15 cellular contexts compared by ENCODE assay signal in genomic region chr21:42992943-42993712, GRCh38. TPM values are rescaled to one million over a fixed set of nuclear protein-coding genes. Genes with fewer than 3 reads are reported as not detected.
DNase-seq lines count a peak whose midpoint lies in the region; ATAC-seq and TF ChIP-seq lines count a peak whose summit lies in the region.
"Had no signal": no experiment of that assay in that cellular context is flagged by ENCODE, and none has a peak within 500 bp of the region (broad histone marks: within the 10 kb centered on the region; RNA-seq: fewer than 3 reads in every experiment).

No MANE protein-coding gene starts in this region.

- H3K36me3 ChIP-seq in ACC112 (ENCODE audit: insufficient read depth, low read length) (peaks cover 2% of the 10 kb centered on the region; the same call in 1 of the 2 replicates), Panc1 (ENCODE audit: control insufficient read depth, insufficient read depth, low read length) (no peaks in the 10 kb centered on the region), fibroblast of lung (ENCODE audit: control insufficient read depth, insufficient read depth, low read length) (no peaks in the 10 kb centered on the region), trophoblast cell (ENCODE audit: control insufficient read depth in 1 of 2, insufficient read depth in 2 of 2, low read length in 2 of 2) (no peaks in the 10 kb centered on the region), aorta (ENCODE audit: control insufficient read depth in 1 of 2, insufficient read depth in 2 of 2, low read length in 1 of 2) (no peaks in the 10 kb centered on the region)

- no peak overlapping the region for H2AFZ ChIP-seq in ACC112 (ENCODE audit: low read length, unreplicated experiment)
- peak overlapping the region; percentile 37 for H2AFZ ChIP-seq in fibroblast of lung (ENCODE audit: low read length)
- peak overlapping the region; percentile 24 for H2AFZ ChIP-seq in trophoblast cell (ENCODE audit: insufficient read depth, low read length, poor library complexity)

- H2BK12ac ChIP-seq in trophoblast cell (ENCODE audit: low read length): peak overlapping the region; percentile 70

- intact Hi-C loops in Panc1 (cut with micrococcal nuclease; ENCODE audit: unreplicated experiment) (no loop called here), aorta (cut with DNase I) (no loop called here)

- H4K20me1 ChIP-seq in fibroblast of lung (ENCODE audit: control insufficient read depth, extremely low read depth, insufficient read depth, low read length): no peaks in the 10 kb centered on the region

- no peaks in the 10 kb centered on the region for H3K9me3 ChIP-seq in Panc1 (ENCODE audit: control insufficient read depth, insufficient read depth, low read depth, low read length)
- no peaks in the 10 kb centered on the region for H3K9me3 ChIP-seq in fibroblast of lung (ENCODE audit: control insufficient read depth, insufficient read depth, low read depth, low read length)
- H3K9me3 ChIP-seq in trophoblast cell (ENCODE audit: insufficient read depth, low read depth, low read length): peaks cover 3% of the 10 kb centered on the region
- no peaks in the 10 kb centered on the region for H3K9me3 ChIP-seq in aorta (ENCODE audit: control insufficient read depth, low read length)
- H3K9me3 ChIP-seq: body of pancreas had no signal

- H4K91ac ChIP-seq in trophoblast cell (ENCODE audit: low read depth, low read length): peak overlapping the region; percentile 37

- H2BK120ac ChIP-seq in trophoblast cell (ENCODE audit: insufficient read depth, low read length, poor library complexity): peak overlapping the region; percentile 47

- in situ Hi-C loops in Panc1 (cut with HindIII; ENCODE audit: low pct_unique_long_range_greater_than_20kb, low sequenced_read_pairs): no loop called here

- no peak overlapping the region for H3K23ac ChIP-seq in trophoblast cell (ENCODE audit: low read length)

- H3K18ac ChIP-seq in trophoblast cell (ENCODE audit: low read length): peak overlapping the region; percentile 32

- peak overlapping the region; percentile 28 for H2BK5ac ChIP-seq in trophoblast cell (ENCODE audit: low read depth, low read length, poor library complexity)

- ATAC-seq in Panc1: peak; percentile 33; the same call in 1 of the 2 replicates
- ATAC-seq in GM18519 (IDR thresholded peaks at IDR 0.05; ENCODE audit: low FRiP score, unreplicated experiment): no peak
- ATAC-seq in aorta (ENCODE audit: low FRiP score): no peak
- ATAC-seq in GM21367 (IDR thresholded peaks at IDR 0.05; ENCODE audit: unreplicated experiment): no peak
- ATAC-seq in GM18498 (IDR thresholded peaks at IDR 0.05; ENCODE audit: unreplicated experiment): no peak
- ATAC-seq: effector memory CD8-positive, alpha-beta T cell; natural killer cell had no signal

- H4K8ac ChIP-seq in trophoblast cell (ENCODE audit: low read depth, low read length): peak overlapping the region; percentile 18

- H3K14ac ChIP-seq in trophoblast cell (ENCODE audit: low read length): peak overlapping the region; percentile 19

- peak overlapping the region; percentile 22 for H3K4ac ChIP-seq in trophoblast cell (ENCODE audit: low read depth, low read length)

- H3K4me1 ChIP-seq in ACC112 (ENCODE audit: control insufficient read depth, insufficient read depth, low read length, unreplicated experiment) (peaks cover 22% of the 10 kb centered on the region), Panc1 (ENCODE audit: control insufficient read depth, insufficient read depth, low read length) (peaks cover 6% of the 10 kb centered on the region), fibroblast of lung (ENCODE audit: control insufficient read depth, extremely low read depth, insufficient read depth, low read length) (peaks cover 24% of the 10 kb centered on the region), trophoblast cell (ENCODE audit: control insufficient read depth in 1 of 2, insufficient read depth in 2 of 2, low read length in 2 of 2) (peaks cover 14% of the 10 kb centered on the region in 2 experiments), aorta (ENCODE audit: control insufficient read depth in 1 of 2, insufficient read depth in 2 of 2, low read length in 2 of 2) (no peaks in the 10 kb centered on the region)
- H3K4me1 ChIP-seq: body of pancreas had no signal

- peak overlapping the region; percentile 16 for H2AK5ac ChIP-seq in trophoblast cell (ENCODE audit: low read length)

- H3K4me2 ChIP-seq in fibroblast of lung (ENCODE audit: extremely low read depth, insufficient read depth, low read length) (peak overlapping the region; percentile 25), trophoblast cell (ENCODE audit: low read length) (peak overlapping the region; percentile 12)

- no CpG with 5 or more reads among the region's 18 CpGs for WGBS in trophoblast cell (ENCODE audit: extremely low coverage, insufficient coverage, insufficient read length)
- WGBS in aorta, 2 donors: 88 to 90% methylated on average over 18 of the region's 18 CpGs

- H3K27ac ChIP-seq in ACC112 (ENCODE audit: low read depth, low read length) (peak overlapping the region; percentile 32; the same call in 1 of the 2 replicates), Panc1 (ENCODE audit: low read length) (no peak overlapping the region), fibroblast of lung (ENCODE audit: insufficient read depth, low read length) (peak overlapping the region; percentile 90), trophoblast cell (ENCODE audit: low read depth, low read length) (peak overlapping the region; percentile 67), aorta (ENCODE audit: low read depth in 1 of 2, low read length in 2 of 2) (no peak overlapping the region)

- H3K79me2 ChIP-seq in ACC112 (ENCODE audit: control insufficient read depth, insufficient read depth, low read length, unreplicated experiment): peaks cover 9% of the 10 kb centered on the region
- H3K79me2 ChIP-seq in fibroblast of lung (ENCODE audit: control insufficient read depth, insufficient read depth, low read length): peaks cover 24% of the 10 kb centered on the region
- H3K79me2 ChIP-seq in trophoblast cell (ENCODE audit: control insufficient read depth, insufficient read depth, low read length, poor library complexity): peaks cover 2% of the 10 kb centered on the region

- POLR2A ChIA-PET in Panc1 (lab: Charles Lee): no interaction called here

- H3K4me3 ChIP-seq in ACC112 (ENCODE audit: low read depth, low read length) (no peak overlapping the region), Panc1 (ENCODE audit: low read depth in 2 of 2, low read length in 2 of 2) (no peak overlapping the region), fibroblast of lung (replicated peaks in 1 of 4; ENCODE audit: control extremely low read depth in 1 of 4, insufficient read depth in 1 of 4, low read depth in 3 of 4, low read length in 4 of 4) (no peak overlapping the region), trophoblast cell (ENCODE audit: low read depth, low read length) (no peak overlapping the region), aorta (ENCODE audit: low read length in 2 of 2) (no peak overlapping the region)
- H3K4me3 ChIP-seq: body of pancreas had no signal

- TF ChIP-seq CTCF in Panc1 (IDR thresholded peaks at IDR 0.05) (no peak), fibroblast of lung (conservative IDR thresholded peaks at IDR 0.05 in 1 of 2, IDR thresholded peaks at IDR 0.05 in 1 of 2; ENCODE audit: low read depth in 1 of 2, low read length in 2 of 2) (no peak)

- CTCF ChIA-PET in Panc1 (lab: Charles Lee): no interaction called here

- BruUV-seq in Panc1 (replicated peaks; lab: Mats Ljungman, UMichigan): no TSS peak

- H3K9ac ChIP-seq in fibroblast of lung (ENCODE audit: insufficient read depth, low read length) (no peak overlapping the region), trophoblast cell (ENCODE audit: low read length) (no peak overlapping the region)

- DNase-seq in Panc1 (ENCODE audit: low read depth, low spot score) (no peak), fibroblast of lung (ENCODE audit: low read depth in 2 of 2) (peak; percentile 53 to 63), trophoblast cell (peak in 1 of 2 donors; percentile 28), aorta (no peak)
- DNase-seq: activated effector memory CD4-positive, alpha-beta T cell treated with anti-CD3 and anti-CD28 coated beads, Interleukin-2, amount 50 U/mL, for 16 hours; effector memory CD8-positive, alpha-beta T cell; natural killer cell; NCI-H2171 treated with DMSO at 0.1 percent for 48 hours; NK-92 treated with Interleukin-12 subunit alpha and Interleukin-12 subunit beta, amount 100 ng/mL, for 24 hours; stimulated activated naive CD4-positive, alpha-beta T cell treated with Interleukin-2 at 50 U/mL for 16 hours had no signal

- H4K12ac ChIP-seq in trophoblast cell (ENCODE audit: low read depth, low read length): no peak overlapping the region

- peaks cover 11% of the 10 kb centered on the region for H3K79me1 ChIP-seq in trophoblast cell (ENCODE audit: low read length)

- no peaks in the 10 kb centered on the region for H3K27me3 ChIP-seq in ACC112 (ENCODE audit: insufficient read depth, low read length)
- H3K27me3 ChIP-seq in Panc1 (ENCODE audit: control insufficient read depth, insufficient read depth, low read length): no peaks in the 10 kb centered on the region
- no peaks in the 10 kb centered on the region for H3K27me3 ChIP-seq in fibroblast of lung (ENCODE audit: control insufficient read depth, insufficient read depth, low read length)
- H3K27me3 ChIP-seq in trophoblast cell (ENCODE audit: insufficient read depth, low read length): no peaks in the 10 kb centered on the region
- H3K27me3 ChIP-seq in aorta (ENCODE audit: control insufficient read depth in 1 of 2, insufficient read depth in 2 of 2, low read length in 1 of 2): no peaks in the 10 kb centered on the region
- H3K27me3 ChIP-seq: body of pancreas had no signal

RNA-seq across cellular contexts. Expression of gene PKNOX1, which starts 18.8 kb away (rescaled TPM):
- total RNA-seq in Panc1 (2021; ENCODE audit: unreplicated experiment): 16.5 TPM
- 10.7 TPM for polyA plus RNA-seq in Panc1 (2012; ENCODE audit: insufficient read length)
- 8.5 and 12.2 TPM in 2 replicates for total RNA-seq in fibroblast of lung
- polyA plus RNA-seq in fibroblast of lung: 43.8 and 67.5 TPM in 2 replicates
- 19.9 and 22.8 TPM in 2 replicates for polyA plus RNA-seq in fibroblast of lung (2012)
- polyA minus RNA-seq in fibroblast of lung (ENCODE audit: low replicate concordance): 15.0 and 23.7 TPM in 2 replicates
- polyA plus RNA-seq in trophoblast cell (2013): 13.4 and 13.7 TPM in 2 replicates
- 10 to 100 TPM; 13.5 to 22.7 TPM for total RNA-seq in aorta
- 10 to 100 TPM in 1 of 2 donors, 1 to 10 TPM in 1; 3.8 to 11.2 TPM for polyA plus RNA-seq in aorta

Comparison
In these comparisons a context has a peak if more than half of its experiments do, and no peak if none do; other contexts are left out.
1. H3K27ac ChIP-seq: peak in ACC112 (single experiment), fibroblast of lung (single experiment) and trophoblast cell (single experiment); none in Panc1 (single experiment) and aorta (0 of 2).
2. DNase-seq: peak in fibroblast of lung (2 of 2); none in Panc1 (single experiment) and aorta (0 of 2).